ENCODE assay signal across 1 cellular context in the genomic region with DNA sequence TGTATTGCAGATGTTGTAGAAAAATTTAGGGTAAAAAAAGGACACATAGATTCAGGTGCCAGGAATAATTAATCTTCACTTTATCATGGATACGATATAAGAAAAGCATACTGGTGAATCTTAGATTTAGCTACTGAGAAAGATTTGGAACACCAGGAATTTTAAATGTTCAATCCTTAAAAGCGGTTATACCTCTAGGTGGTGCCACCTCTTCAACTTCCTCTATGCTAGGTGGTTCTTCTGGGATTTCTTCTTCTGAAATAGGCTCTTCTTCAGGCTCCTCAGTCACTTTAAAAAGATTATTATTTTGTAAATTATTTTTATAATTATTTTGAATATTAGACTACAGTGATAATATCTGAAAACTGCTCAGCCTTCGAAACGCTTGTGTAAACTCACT.
TF ChIP-seq lines count a peak whose summit lies in the region.

No MANE protein-coding gene starts in this region.

TF ChIP-seq in SK-N-SH, 30 proteins besides CTCF, POLR2A, EP300 and RAD21 (continued from another document):
- TF ChIP-seq, protein P1, sequence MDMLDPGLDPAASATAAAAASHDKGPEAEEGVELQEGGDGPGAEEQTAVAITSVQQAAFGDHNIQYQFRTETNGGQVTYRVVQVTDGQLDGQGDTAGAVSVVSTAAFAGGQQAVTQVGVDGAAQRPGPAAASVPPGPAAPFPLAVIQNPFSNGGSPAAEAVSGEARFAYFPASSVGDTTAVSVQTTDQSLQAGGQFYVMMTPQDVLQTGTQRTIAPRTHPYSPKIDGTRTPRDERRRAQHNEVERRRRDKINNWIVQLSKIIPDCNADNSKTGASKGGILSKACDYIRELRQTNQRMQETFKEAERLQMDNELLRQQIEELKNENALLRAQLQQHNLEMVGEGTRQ (IDR thresholded peaks at IDR 0.05; ENCODE audit: borderline replicate concordance, low read depth, low read length), result no peak
- TF ChIP-seq NFIC (IDR thresholded peaks at IDR 0.05; ENCODE audit: borderline replicate concordance) (no peak), SIN3A (IDR thresholded peaks at IDR 0.05; ENCODE audit: borderline replicate concordance, low read depth, low read length) (no peak), FOXJ3 (CRISPR knock-in tag; IDR thresholded peaks at IDR 0.05) (no peak), GABPA (IDR thresholded peaks at IDR 0.05; ENCODE audit: low read depth) (no peak)
